19 cellular contexts compared by ENCODE assay signal in genomic region chr5:17441351-17441750, GRCh38. TPM values are rescaled to one million over a fixed set of nuclear protein-coding genes. Genes with fewer than 3 reads are reported as not detected.
A peak's percentile ranks its signal among the peaks of the same experiment; 100 is the strongest.
DNase-seq lines count a peak whose midpoint lies in the region.
"Had no signal": no experiment of that assay in that cellular context is flagged by ENCODE, and none has a peak within 500 bp of the region (broad histone marks: within the 10 kb centered on the region; RNA-seq: fewer than 3 reads in every experiment).

No MANE protein-coding gene starts in this region.

- DNase-seq in EL (peak; percentile 89), M059J (ENCODE audit: low read depth) (peak; percentile 92), dedifferentiated amniotic fluid mesenchymal stem cell (ENCODE audit: extremely low spot score) (peak; percentile 69), skeletal muscle cell (ENCODE audit: low read depth) (peak; percentile 77), cardiac septum (ENCODE audit: low spot score) (no peak), ureter (ENCODE audit: low spot score) (no peak)
- DNase-seq in stimulated activated CD4-positive, alpha-beta T cell treated with anti-CD3 and anti-CD28 coated beads, Interleukin-4, amount 100 ng/mL, for 24 hours, result no peak
- DNase-seq: activated CD8-positive, alpha-beta memory T cell treated with anti-CD3 and anti-CD28 coated beads, Interleukin-2, amount 10 ng/mL, durations not matched to agents 7 days and 5 days; activated effector memory CD4-positive, alpha-beta T cell treated with Interleukin-2 at 50 U/mL for 16 hours; adrenal gland; GF-D8; MM.1S; NCI-H1694; NCI-H345; upper lobe of right lung had no signal

- intact Hi-C loops in cardiac septum (cut with DNase I), result no loop called here

- H3K4me3 ChIP-seq in skeletal muscle cell (ENCODE audit: low read depth, low read length), result no peak overlapping the region
- H3K4me3 ChIP-seq: adrenal gland, gastroesophageal sphincter, right atrium auricular region, upper lobe of right lung had no signal

RNA-seq across cellular contexts. Expression of gene TAF11L2, which starts 56.7 kb away (rescaled TPM):
- not detected in 2 replicates for total RNA-seq in M059J (2014; rRNA removed; shearing (Covaris generic))
- total RNA-seq in cardiac septum (not detected), ureter (not detected)
- total RNA-seq: activated CD8-positive, alpha-beta memory T cell treated with anti-CD3 and anti-CD28 coated beads, Interleukin-2, amount 10 ng/mL, durations not matched to agents 7 days and 5 days; adrenal gland; gastroesophageal sphincter; mononuclear cell; right atrium auricular region; RPMI7951; upper lobe of right lung had no signal

Comparison
In these comparisons a context has a peak if more than half of its experiments do, and no peak if none do; other contexts are left out.
1. DNase-seq: peak in EL (single experiment), M059J (single experiment), dedifferentiated amniotic fluid mesenchymal stem cell (single experiment) and skeletal muscle cell (single experiment); none in stimulated activated CD4-positive, alpha-beta T cell treated with anti-CD3 and anti-CD28 coated beads, Interleukin-4, amount 100 ng/mL, for 24 hours (single experiment), cardiac septum (single experiment) and ureter (single experiment).